Comparison of ENCODE assay signal across 1 cellular context in genomic region chr5:40276426-40277102, GRCh38.
TF ChIP-seq lines count a peak whose summit lies in the region.

No MANE protein-coding gene starts in this region.

TF ChIP-seq in SK-N-SH, 30 proteins besides CTCF, POLR2A, EP300 and RAD21 (continued from another document):
- TF ChIP-seq ZBTB33 (IDR thresholded peaks at IDR 0.05; ENCODE audit: borderline replicate concordance, low read depth), result no peak
- TF ChIP-seq USF2 (IDR thresholded peaks at IDR 0.05; ENCODE audit: borderline replicate concordance, low read depth, low read length), result no peak
- no peak for TF ChIP-seq FOSL2 (IDR thresholded peaks at IDR 0.05; ENCODE audit: borderline replicate concordance, low read depth)
- no peak for TF ChIP-seq RXRA (IDR thresholded peaks at IDR 0.05; ENCODE audit: borderline replicate concordance, low read depth)
- no peak for TF ChIP-seq JUND (IDR thresholded peaks at IDR 0.05)
- TF ChIP-seq CHD2 (IDR thresholded peaks at IDR 0.05; ENCODE audit: low read length, partially characterized antibody), result no peak
